8 cellular contexts compared by ENCODE assay signal in the genomic region with DNA sequence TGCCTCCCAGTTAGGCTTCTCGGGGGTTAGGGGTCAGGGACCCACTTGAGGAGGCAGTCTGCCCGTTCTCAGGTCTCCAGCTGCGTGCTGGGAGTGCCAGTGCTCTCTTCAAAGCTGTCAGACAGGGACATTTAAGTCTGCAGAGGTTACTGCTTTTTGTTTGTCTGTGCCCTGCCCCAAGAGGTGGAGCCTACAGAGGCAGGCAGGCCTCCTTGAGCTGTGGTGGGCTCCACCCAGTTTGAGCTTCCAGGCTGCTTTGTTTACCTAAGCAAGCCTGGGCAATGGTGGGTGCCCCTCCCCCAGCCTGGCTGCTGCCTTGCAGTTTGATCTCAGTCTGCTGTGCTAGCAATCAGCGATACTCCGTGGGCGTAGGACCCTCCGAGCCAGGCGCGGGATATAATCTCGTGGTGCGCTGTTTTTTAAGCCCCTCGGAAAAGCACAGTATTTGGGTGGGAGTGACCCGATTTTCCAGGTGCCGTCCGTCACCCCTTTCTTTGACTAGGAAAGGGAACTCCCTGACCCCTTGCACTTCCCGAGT. TPM values are rescaled to one million over a fixed set of nuclear protein-coding genes. Genes with fewer than 3 reads are reported as not detected.
DNase-seq lines count a peak whose midpoint lies in the region; ATAC-seq, FAIRE-seq and TF ChIP-seq lines count a peak whose summit lies in the region.
"Not testable (repeated sequence)": the region's sequence is repeated elsewhere in the genome, so short reads cannot be mapped to it uniquely, and the experiment has no call there.

No MANE protein-coding gene starts in this region.

- peaks cover 72% of the 10 kb centered on the region for H3K4me1 Mint-ChIP-seq in activated B cell treated with CpG ODN at 0.5 μM for 24 hours
- H3K4me1 Mint-ChIP-seq in activated T-helper 2 cell treated with anti-CD3 and anti-CD28 coated beads, Interferon-gamma antibody, Interleukin-2, Interleukin-4, amounts not matched to agents 10 μg/mL and 5 μg/mL and 100 μg/mL, durations not matched to agents 14 hours and 24 hours and 36 hours (ENCODE audit: low read depth): peaks cover 52% of the 10 kb centered on the region

- 0 out of 4 replicates have a peak, but pooled peaks of 1 of the 2 experiments have one; percentile 28 for TF ChIP-seq POLR2A in HepG2 (IDR thresholded peaks at IDR 0.05; ENCODE audit: insufficient read depth in 1 of 2, low read depth in 2 of 2, low read length in 2 of 2)

- peak overlapping the region; percentile 56 for H3K4me2 ChIP-seq in HepG2 (ENCODE audit: low read depth, low read length)

- H3K27ac ChIP-seq in colonic mucosa (peak overlapping the region; percentile 65), HepG2 (ENCODE audit: extremely low read length, insufficient read depth, low read length) (peak overlapping the region; percentile 82)
- H3K27ac ChIP-seq in rectal smooth muscle tissue (ENCODE audit: low read depth, low read length): not testable (repeated sequence)

- not testable (repeated sequence) for H3K27me3 ChIP-seq in colonic mucosa; HepG2 (ENCODE audit: control insufficient read depth in 1 of 2, insufficient read depth in 2 of 2, low read length in 2 of 2); rectal smooth muscle tissue (ENCODE audit: control insufficient read depth, insufficient read depth, low read length)

- not testable (repeated sequence) for H3K9me3 Mint-ChIP-seq in activated B cell treated with CpG ODN at 0.5 μM for 24 hours; activated T-helper 2 cell treated with anti-CD3 and anti-CD28 coated beads, Interferon-gamma antibody, Interleukin-2, Interleukin-4, amounts not matched to agents 10 μg/mL and 5 μg/mL and 100 μg/mL, durations not matched to agents 14 hours and 24 hours and 36 hours

- not testable (repeated sequence) for H3K4me1 ChIP-seq in colonic mucosa; rectal smooth muscle tissue (ENCODE audit: control insufficient read depth, insufficient read depth, low read length)
- peaks cover 29% of the 10 kb centered on the region for H3K4me1 ChIP-seq in HepG2 (ENCODE audit: insufficient read depth, low read length)

- not testable (repeated sequence) for H2AFZ ChIP-seq in HepG2 (ENCODE audit: low read length)

- not testable (repeated sequence) for TF ChIP-seq EP300 in HepG2 (IDR thresholded peaks at IDR 0.05; ENCODE audit: low read depth in 2 of 2, low read length in 2 of 2); HepG2 (CRISPR knock-in tag; IDR thresholded peaks at IDR 0.05; ENCODE audit: borderline replicate concordance)

- CTCF ChIA-PET in activated B cell treated with CpG ODN at 0.5 μM for 24 hours (lab: Charles Lee); HepG2 (lab: Yijun Ruan, JAX; ENCODE audit: low intra/inter-chr PET ratio, low total read pairs): not testable (repeated sequence)

- peak; percentile 32 for DNase-seq in DMS53 (lab: John Stamatoyannopoulos, UW)
- DNase-seq in NCI-H345 (lab: John Stamatoyannopoulos, UW): peak; percentile 10
- DNase-seq in activated B cell treated with CpG ODN at 0.5 μM for 24 hours; HepG2 (ENCODE audit: low spot score): not testable (repeated sequence)
- DNase-seq in activated T-helper 2 cell treated with anti-CD3 and anti-CD28 coated beads, Interferon-gamma antibody, Interleukin-2, Interleukin-4, amounts not matched to agents 10 μg/mL and 5 μg/mL and 100 μg/mL, durations not matched to agents 14 hours and 24 hours and 36 hours (ENCODE audit: low spot score): peak; percentile 23
- DNase-seq in colonic mucosa: peak; percentile 88
- peak; percentile 62 for DNase-seq in ureter (ENCODE audit: low spot score)

- peak overlapping the region; percentile 12 for H3K27ac Mint-ChIP-seq in activated B cell treated with CpG ODN at 0.5 μM for 24 hours
- H3K27ac Mint-ChIP-seq in activated T-helper 2 cell treated with anti-CD3 and anti-CD28 coated beads, Interferon-gamma antibody, Interleukin-2, Interleukin-4, amounts not matched to agents 10 μg/mL and 5 μg/mL and 100 μg/mL, durations not matched to agents 14 hours and 24 hours and 36 hours: peak overlapping the region; percentile 58

- WGBS in HepG2 (ENCODE audit: low lambda C conversion rate): 2% methylated on average over 7 of the region's 16 CpGs

- H3K4me3 Mint-ChIP-seq in activated B cell treated with CpG ODN at 0.5 μM for 24 hours; activated T-helper 2 cell treated with anti-CD3 and anti-CD28 coated beads, Interferon-gamma antibody, Interleukin-2, Interleukin-4, amounts not matched to agents 10 μg/mL and 5 μg/mL and 100 μg/mL, durations not matched to agents 14 hours and 24 hours and 36 hours (ENCODE audit: low read depth): not testable (repeated sequence)

- H3K9ac ChIP-seq in colonic mucosa (ENCODE audit: low read depth in 2 of 2, low read length in 2 of 2) (peak overlapping the region in 1 of 2 donors; percentile 26), HepG2 (ENCODE audit: insufficient read depth, low read depth, low read length) (peak overlapping the region; percentile 73)
- not testable (repeated sequence) for H3K9ac ChIP-seq in rectal smooth muscle tissue (ENCODE audit: low read length)

- not testable (repeated sequence) for H3K36me3 ChIP-seq in colonic mucosa; HepG2 (replicated peaks in 1 of 2; ENCODE audit: control insufficient read depth in 1 of 2, insufficient read depth in 2 of 2, low read length in 2 of 2); rectal smooth muscle tissue (ENCODE audit: control insufficient read depth, insufficient read depth, low read length)

- not testable (repeated sequence) for ATAC-seq in activated B cell treated with CpG ODN at 0.5 μM for 24 hours (ENCODE audit: low read depth)
- peak; percentile 72 for ATAC-seq in HepG2

- H3K4me3 ChIP-seq in colonic mucosa (peak overlapping the region; percentile 31), HepG2 (replicated peaks in 1 of 3; ENCODE audit: insufficient read depth in 1 of 3, low read depth in 2 of 3, low read length in 3 of 3) (peak overlapping the region; percentile 52 to 71 (median 56); a peak in 5 of 6 replicates), rectal smooth muscle tissue (ENCODE audit: low read length) (peak overlapping the region; percentile 15)

- not testable (repeated sequence) for H3K27me3 Mint-ChIP-seq in activated B cell treated with CpG ODN at 0.5 μM for 24 hours; activated T-helper 2 cell treated with anti-CD3 and anti-CD28 coated beads, Interferon-gamma antibody, Interleukin-2, Interleukin-4, amounts not matched to agents 10 μg/mL and 5 μg/mL and 100 μg/mL, durations not matched to agents 14 hours and 24 hours and 36 hours (ENCODE audit: low read depth)

- not testable (repeated sequence) for TF ChIP-seq CTCF in activated B cell treated with CpG ODN at 0.5 μM for 24 hours (IDR thresholded peaks at IDR 0.05); colonic mucosa (IDR thresholded peaks at IDR 0.05); HepG2 (CRISPR knock-in tag; IDR thresholded peaks at IDR 0.05)

- FAIRE-seq in HepG2 (lab: Jason Lieb, UNC): not testable (repeated sequence)

- POLR2A ChIA-PET in activated B cell treated with CpG ODN at 0.5 μM for 24 hours (lab: Charles Lee): not testable (repeated sequence)
- POLR2A ChIA-PET in HepG2 (lab: Yijun Ruan, JAX): interaction anchor here (0.7 to 2.9 kb wide), 7 partner anchors 11 to 147 kb away, joined by 3 to 20 read pairs (median 3); partner anchors contain the start of genes CDC42SE2 and HINT1

- H4K20me1 ChIP-seq in HepG2 (ENCODE audit: insufficient read depth, low read length): not testable (repeated sequence)

- TF ChIP-seq RAD21 in HepG2 (CRISPR knock-in tag; IDR thresholded peaks at IDR 0.05): not testable (repeated sequence)

- intact Hi-C loops in activated B cell treated with CpG ODN at 0.5 μM for 24 hours (cut with micrococcal nuclease); activated T-helper 2 cell treated with anti-CD3 and anti-CD28 coated beads, Interferon-gamma antibody, Interleukin-2, Interleukin-4, amounts not matched to agents 10 μg/mL and 5 μg/mL and 100 μg/mL, durations not matched to agents 14 hours and 24 hours and 36 hours (cut with micrococcal nuclease); colonic mucosa (cut with DNase I); HepG2 (cut with micrococcal nuclease; ENCODE audit: unreplicated experiment): not testable (repeated sequence)

- peaks cover 24% of the 10 kb centered on the region for H3K36me3 Mint-ChIP-seq in activated B cell treated with CpG ODN at 0.5 μM for 24 hours (ENCODE audit: low read depth)
- H3K36me3 Mint-ChIP-seq in activated T-helper 2 cell treated with anti-CD3 and anti-CD28 coated beads, Interferon-gamma antibody, Interleukin-2, Interleukin-4, amounts not matched to agents 10 μg/mL and 5 μg/mL and 100 μg/mL, durations not matched to agents 14 hours and 24 hours and 36 hours (ENCODE audit: low read depth): peaks cover 31% of the 10 kb centered on the region

- in situ Hi-C loops in HepG2 (cut with HindIII; ENCODE audit: extremely low pct_ligation_motif_present, low pct_unique_long_range_greater_than_20kb): not testable (repeated sequence)

- TSS peak; percentile 65 for BruUV-seq in HepG2 (replicated peaks; lab: Mats Ljungman, UMichigan)

- not testable (repeated sequence) for H3K9me3 ChIP-seq in colonic mucosa; HepG2 (ENCODE audit: low read length)

- peaks cover 42% of the 10 kb centered on the region for H3K79me2 ChIP-seq in HepG2 (ENCODE audit: insufficient read depth, low read length)

RNA-seq across cellular contexts. Expression of gene CDC42SE2, which starts 48.5 kb away (rescaled TPM):
- total RNA-seq in activated B cell treated with CpG ODN at 0.5 μM for 24 hours (114 and 122 TPM in 2 replicates), colonic mucosa (100 to 1,000 TPM in 1 of 2 donors, 10 to 100 TPM in 1; 74.2 to 110 TPM), HepG2 (2016; rRNA removed; fragmentation: Illumina TruSeq; extraction: Trizol) (25.0 and 40.7 TPM in 2 replicates), ureter (39.6 TPM)
- 89.5 and 91.0 TPM in 2 replicates for total RNA-seq in activated T-helper 2 cell treated with anti-CD3 and anti-CD28 coated beads, Interferon-gamma antibody, Interleukin-2, Interleukin-4, amounts not matched to agents 10 μg/mL and 5 μg/mL and 100 μg/mL, durations not matched to agents 14 hours and 24 hours and 36 hours
- total RNA-seq in HepG2 (2016; cell fraction: cytosol; rRNA removed; fragmentation: Illumina TruSeq; extraction: Trizol; ENCODE audit: low read depth): 4.1 and 6.0 TPM in 2 replicates
- 25.3 and 38.9 TPM in 2 replicates for total RNA-seq in HepG2 (2016; cell fraction: insoluble cytoplasmic fraction; rRNA removed; fragmentation: Illumina TruSeq; extraction: Trizol)
- total RNA-seq in HepG2 (2016; cell fraction: membrane; rRNA removed; fragmentation: Illumina TruSeq; extraction: Trizol): 22.1 and 22.9 TPM in 2 replicates
- 15.2 and 19.0 TPM in 2 replicates for total RNA-seq in HepG2 (2016; cell fraction: nucleus; rRNA removed; fragmentation: Illumina TruSeq; extraction: Trizol)
- 15.4 and 19.6 TPM in 2 replicates for polyA plus RNA-seq in HepG2 (2011; rRNA removed)
- polyA plus RNA-seq in HepG2 (2011; cell fraction: cytosol; rRNA removed): 8.3 and 14.9 TPM in 2 replicates
- polyA plus RNA-seq in HepG2 (2011; cell fraction: nucleus; rRNA removed): 4.3 and 5.7 TPM in 2 replicates
- 17.1 and 18.8 TPM in 2 replicates for polyA plus RNA-seq in HepG2 (2012)
- 3.5 and 5.5 TPM in 2 replicates for polyA plus RNA-seq in HepG2 (2016; cell fraction: cytosol; fragmentation: Illumina TruSeq; extraction: Trizol; ENCODE audit: low read depth)
- polyA plus RNA-seq in HepG2 (2016; cell fraction: insoluble cytoplasmic fraction; fragmentation: Illumina TruSeq; extraction: Trizol; ENCODE audit: low read depth): 37.1 and 39.0 TPM in 2 replicates
- polyA plus RNA-seq in HepG2 (2016; cell fraction: membrane; fragmentation: Illumina TruSeq; extraction: Trizol; ENCODE audit: low read depth): 14.3 and 17.7 TPM in 2 replicates
- polyA plus RNA-seq in HepG2 (2016; cell fraction: nucleus; fragmentation: Illumina TruSeq; extraction: Trizol; ENCODE audit: insufficient read depth, low read depth): 17.8 and 18.4 TPM in 2 replicates
- 9.0 and 11.6 TPM in 2 replicates for polyA minus RNA-seq in HepG2 (2011; rRNA and poly(A)+ RNA removed; ENCODE audit: low replicate concordance)
- polyA minus RNA-seq in HepG2 (2011; cell fraction: cytosol; rRNA and poly(A)+ RNA removed): 15.6 and 18.7 TPM in 2 replicates
- polyA minus RNA-seq in HepG2 (2011; cell fraction: nucleus; rRNA and poly(A)+ RNA removed): 23.7 and 30.1 TPM in 2 replicates
